ENCODE assay signal across 16 cellular contexts in the genomic region with DNA sequence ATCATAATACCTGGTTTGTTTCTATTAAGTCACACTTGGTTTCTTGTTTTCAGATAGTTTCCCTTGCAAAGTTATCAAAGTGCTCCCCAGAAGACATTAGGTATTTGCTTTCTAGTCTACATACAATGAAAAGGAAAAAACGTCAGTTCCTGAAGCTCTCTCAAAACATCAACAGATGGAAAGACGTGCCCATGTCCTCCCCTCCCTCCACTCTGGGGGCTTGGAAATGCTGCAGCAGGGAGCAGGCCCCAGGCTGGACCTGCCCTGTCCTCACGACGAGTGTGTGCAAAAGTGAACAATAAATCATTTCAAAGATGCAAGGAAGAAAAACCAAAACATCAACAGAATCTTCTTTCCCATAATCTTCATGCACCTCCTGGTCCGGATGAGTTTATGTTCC.
DNase-seq lines count a peak whose midpoint lies in the region; ATAC-seq, FAIRE-seq and TF ChIP-seq lines count a peak whose summit lies in the region.
"Had no signal": no experiment of that assay in that cellular context is flagged by ENCODE, and none has a peak within 500 bp of the region (broad histone marks: within the 10 kb centered on the region; RNA-seq: fewer than 3 reads in every experiment).

No MANE protein-coding gene starts in this region.

- H3K27me3 Mint-ChIP-seq in astrocyte (ENCODE audit: low read depth, unreplicated experiment): no peaks in the 10 kb centered on the region
- peaks cover 18 to 23% of the 10 kb centered on the region in 2 donors for H3K27me3 Mint-ChIP-seq in stimulated activated naive B cell treated with anti-CD40 and anti-IgM and Interleukin-4, amounts not matched to agents 10 μg/mL and 1 μg/mL and 100 μg/mL, for 72 hours

- DNase-seq in heart left ventricle (no peak), cardiac septum (ENCODE audit: low spot score) (no peak), astrocyte (ENCODE audit: low read depth) (no peak), mesenchymal stem cell (no peak), uterus (no peak), D721Med (ENCODE audit: insufficient read length, low spot score) (no peak), foreskin fibroblast (no peak)
- no peak for DNase-seq in stimulated activated naive B cell treated with anti-CD40 and anti-IgM and Interleukin-4, amounts not matched to agents 10 μg/mL and 1 μg/mL and 100 μg/mL, for 72 hours
- DNase-seq: C1 segment of cervical spinal cord; Kasumi-1; NCI-H1930; NCI-H2171 treated with DMSO at 0.1 percent for 48 hours; NCI-H510A; NK-92 treated with Interleukin-12 subunit alpha and Interleukin-12 subunit beta, amount 100 ng/mL, for 24 hours had no signal

- H3K79me1 ChIP-seq in mesenchymal stem cell (replicated peaks; ENCODE audit: low read length, poor library complexity, severe bottlenecking): peaks cover 4% of the 10 kb centered on the region

- H3K27me3 ChIP-seq in heart left ventricle (no peaks in the 10 kb centered on the region), astrocyte (ENCODE audit: insufficient read depth, low read length) (no peaks in the 10 kb centered on the region), mesenchymal stem cell (ENCODE audit: control insufficient read depth in 1 of 2, insufficient read depth in 1 of 2, low read length in 2 of 2) (no peaks in the 10 kb centered on the region), uterus (no peaks in the 10 kb centered on the region)

- H3K27ac ChIP-seq in heart left ventricle: peak overlapping the region in 7 of 12 donors; percentile 3 to 81 (median 62)
- no peak overlapping the region for H3K27ac ChIP-seq in astrocyte (ENCODE audit: low read depth, low read length)
- H3K27ac ChIP-seq in mesenchymal stem cell (ENCODE audit: low read length, poor library complexity, severe bottlenecking): no peak overlapping the region
- peak overlapping the region; percentile 89 to 92 for H3K27ac ChIP-seq in uterus
- H3K27ac ChIP-seq: RWPE1 had no signal

- intact Hi-C loops in heart left ventricle (cut with DNase I) (loop anchor here in 1 of 10 donors (10.0 kb wide), 1 partner anchor 70 kb away; no protein-coding TSS in a partner anchor), cardiac septum (cut with DNase I) (no loop called here), uterus (cut with DNase I; ENCODE audit: low total_unique reads) (no loop called here)

- H3K18ac ChIP-seq in mesenchymal stem cell (ENCODE audit: low read depth in 1 of 2, low read length in 2 of 2): no peak overlapping the region

- TF ChIP-seq POLR2A in heart left ventricle (IDR thresholded peaks at IDR 0.05) (no peak), uterus (IDR thresholded peaks at IDR 0.05) (no peak)

- H3K23ac ChIP-seq in mesenchymal stem cell (ENCODE audit: low read length in 2 of 2): no peak overlapping the region

- H3K36me3 Mint-ChIP-seq in astrocyte (ENCODE audit: low read depth, unreplicated experiment): no peaks in the 10 kb centered on the region
- H3K36me3 Mint-ChIP-seq in stimulated activated naive B cell treated with anti-CD40 and anti-IgM and Interleukin-4, amounts not matched to agents 10 μg/mL and 1 μg/mL and 100 μg/mL, for 72 hours: no peaks in the 10 kb centered on the region

- no peak overlapping the region for H3K9ac ChIP-seq in astrocyte (ENCODE audit: low read length)
- no peak overlapping the region for H3K9ac ChIP-seq in mesenchymal stem cell (ENCODE audit: low read length)

- H3K4me2 ChIP-seq in astrocyte (ENCODE audit: low read length) (no peak overlapping the region), mesenchymal stem cell (ENCODE audit: low read length, poor library complexity, severe bottlenecking) (no peak overlapping the region)

- H3K9me3 Mint-ChIP-seq in astrocyte (ENCODE audit: unreplicated experiment): no peaks in the 10 kb centered on the region
- no peaks in the 10 kb centered on the region for H3K9me3 Mint-ChIP-seq in stimulated activated naive B cell treated with anti-CD40 and anti-IgM and Interleukin-4, amounts not matched to agents 10 μg/mL and 1 μg/mL and 100 μg/mL, for 72 hours

- H4K91ac ChIP-seq in mesenchymal stem cell (ENCODE audit: low read length): no peak overlapping the region

- peak overlapping the region; percentile 88 for H2AK5ac ChIP-seq in mesenchymal stem cell (ENCODE audit: low read length, severe bottlenecking)

- H3K27ac Mint-ChIP-seq in astrocyte (ENCODE audit: unreplicated experiment): peak overlapping the region; percentile 2
- no peak overlapping the region for H3K27ac Mint-ChIP-seq in stimulated activated naive B cell treated with anti-CD40 and anti-IgM and Interleukin-4, amounts not matched to agents 10 μg/mL and 1 μg/mL and 100 μg/mL, for 72 hours

- H2BK15ac ChIP-seq in mesenchymal stem cell (ENCODE audit: low read depth, poor library complexity, severe bottlenecking): no peak overlapping the region

- H3K4me1 Mint-ChIP-seq in astrocyte (ENCODE audit: low read depth, unreplicated experiment): peaks cover 41% of the 10 kb centered on the region
- H3K4me1 Mint-ChIP-seq in stimulated activated naive B cell treated with anti-CD40 and anti-IgM and Interleukin-4, amounts not matched to agents 10 μg/mL and 1 μg/mL and 100 μg/mL, for 72 hours: no peaks in the 10 kb centered on the region

- no peak overlapping the region for H2BK120ac ChIP-seq in mesenchymal stem cell (ENCODE audit: low read depth, low read length)

- H2AFZ ChIP-seq in astrocyte (ENCODE audit: low read depth, low read length) (no peak overlapping the region), mesenchymal stem cell (ENCODE audit: low read depth, low read length) (no peak overlapping the region)

- H3K4me3 ChIP-seq in heart left ventricle: peak overlapping the region in 3 of 12 donors; percentile 14 to 47 (median 47)
- no peak overlapping the region for H3K4me3 ChIP-seq in astrocyte (ENCODE audit: insufficient read depth, low read depth, low read length)
- H3K4me3 ChIP-seq in mesenchymal stem cell (ENCODE audit: insufficient read depth in 1 of 2, low read depth in 1 of 2, low read length in 2 of 2): no peak overlapping the region
- H3K4me3 ChIP-seq in uterus: peak overlapping the region; percentile 9 to 16
- H3K4me3 ChIP-seq in foreskin fibroblast (ENCODE audit: low read depth in 1 of 2, low read length in 2 of 2): no peak overlapping the region
- H3K4me3 ChIP-seq: HAP-1 had no signal

- H3K4me1 ChIP-seq in heart left ventricle (peaks cover 0 to 18% (median 0%) of the 10 kb centered on the region in 12 donors), astrocyte (ENCODE audit: insufficient read depth, low read length) (peaks cover 35% of the 10 kb centered on the region), mesenchymal stem cell (ENCODE audit: control insufficient read depth, insufficient read depth, low read depth, low read length) (peaks cover 15% of the 10 kb centered on the region), uterus (peaks cover 3 to 5% of the 10 kb centered on the region in 2 donors)
- H3K4me1 ChIP-seq: HAP-1 had no signal

- no peaks in the 10 kb centered on the region for H3K79me2 ChIP-seq in astrocyte (ENCODE audit: insufficient read depth, low read length)

- H3K14ac ChIP-seq in mesenchymal stem cell (ENCODE audit: low read length in 2 of 2): no peak overlapping the region

- no peak for FAIRE-seq in astrocyte (lab: Jason Lieb, UNC)
- FAIRE-seq in D721Med (lab: Jason Lieb, UNC): no peak

- H4K20me1 ChIP-seq in astrocyte (ENCODE audit: insufficient read depth, low read length): no peaks in the 10 kb centered on the region

- H2BK12ac ChIP-seq in mesenchymal stem cell (ENCODE audit: low read length in 2 of 2): no peak overlapping the region

- no peak overlapping the region for H2BK5ac ChIP-seq in mesenchymal stem cell (ENCODE audit: low read depth, low read length, poor library complexity, severe bottlenecking)

- H3K4ac ChIP-seq in mesenchymal stem cell (ENCODE audit: low read depth in 1 of 2, low read length in 2 of 2): peak overlapping the region in 1 of 2 experiments; percentile 53

- TF ChIP-seq CTCF in heart left ventricle (IDR thresholded peaks at IDR 0.05) (no peak), astrocyte (IDR thresholded peaks at IDR 0.05; ENCODE audit: insufficient read depth, low read depth, low read length) (no peak), uterus (IDR thresholded peaks at IDR 0.05) (no peak), D721Med (IDR thresholded peaks at IDR 0.05; ENCODE audit: insufficient read depth, missing control alignments) (no peak), foreskin fibroblast (IDR thresholded peaks at IDR 0.05; ENCODE audit: low read depth, low read length) (no peak)

- H4K8ac ChIP-seq in mesenchymal stem cell (ENCODE audit: low read length): no peak overlapping the region

- H3K9me3 ChIP-seq in heart left ventricle (no peaks in the 10 kb centered on the region), astrocyte (ENCODE audit: insufficient read depth, low read depth, low read length) (no peaks in the 10 kb centered on the region), mesenchymal stem cell (ENCODE audit: control insufficient read depth, low read length) (no peaks in the 10 kb centered on the region), uterus (no peaks in the 10 kb centered on the region)
- H3K9me3 ChIP-seq: HAP-1 had no signal

- no peak overlapping the region for H3K4me3 Mint-ChIP-seq in astrocyte (ENCODE audit: unreplicated experiment)
- no peak overlapping the region for H3K4me3 Mint-ChIP-seq in stimulated activated naive B cell treated with anti-CD40 and anti-IgM and Interleukin-4, amounts not matched to agents 10 μg/mL and 1 μg/mL and 100 μg/mL, for 72 hours

- WGBS in heart left ventricle, 4 donors: 46 to 54% (median 51%) methylated on average over 5 of the region's 5 CpGs
- WGBS in mesenchymal stem cell: 72% methylated on average over 3 of the region's 5 CpGs

- H3K36me3 ChIP-seq in heart left ventricle (no peaks in the 10 kb centered on the region), astrocyte (ENCODE audit: insufficient read depth, low read length) (no peaks in the 10 kb centered on the region), mesenchymal stem cell (ENCODE audit: control insufficient read depth in 1 of 2, insufficient read depth in 2 of 2, low read depth in 1 of 2, low read length in 2 of 2) (no peaks in the 10 kb centered on the region), uterus (no peaks in the 10 kb centered on the region)
- H3K36me3 ChIP-seq: HAP-1 had no signal

- no peak for ATAC-seq in heart left ventricle
- ATAC-seq in stimulated activated naive B cell treated with anti-CD40 and anti-IgM and Interleukin-4, amounts not matched to agents 10 μg/mL and 1 μg/mL and 100 μg/mL, for 72 hours (replicated peaks): no peak

Comparison
In these comparisons a context has a peak if more than half of its experiments do, and no peak if none do; other contexts are left out.
1. H3K27ac ChIP-seq: peak in heart left ventricle (7 of 12) and uterus (2 of 2); none in astrocyte (single experiment) and mesenchymal stem cell (single experiment).
2. H3K4me3 ChIP-seq: peak in uterus (2 of 2); none in astrocyte (single experiment), mesenchymal stem cell (0 of 2) and foreskin fibroblast (0 of 2).